Comparison of ENCODE assay signal across 16 cellular contexts in the genomic region with DNA sequence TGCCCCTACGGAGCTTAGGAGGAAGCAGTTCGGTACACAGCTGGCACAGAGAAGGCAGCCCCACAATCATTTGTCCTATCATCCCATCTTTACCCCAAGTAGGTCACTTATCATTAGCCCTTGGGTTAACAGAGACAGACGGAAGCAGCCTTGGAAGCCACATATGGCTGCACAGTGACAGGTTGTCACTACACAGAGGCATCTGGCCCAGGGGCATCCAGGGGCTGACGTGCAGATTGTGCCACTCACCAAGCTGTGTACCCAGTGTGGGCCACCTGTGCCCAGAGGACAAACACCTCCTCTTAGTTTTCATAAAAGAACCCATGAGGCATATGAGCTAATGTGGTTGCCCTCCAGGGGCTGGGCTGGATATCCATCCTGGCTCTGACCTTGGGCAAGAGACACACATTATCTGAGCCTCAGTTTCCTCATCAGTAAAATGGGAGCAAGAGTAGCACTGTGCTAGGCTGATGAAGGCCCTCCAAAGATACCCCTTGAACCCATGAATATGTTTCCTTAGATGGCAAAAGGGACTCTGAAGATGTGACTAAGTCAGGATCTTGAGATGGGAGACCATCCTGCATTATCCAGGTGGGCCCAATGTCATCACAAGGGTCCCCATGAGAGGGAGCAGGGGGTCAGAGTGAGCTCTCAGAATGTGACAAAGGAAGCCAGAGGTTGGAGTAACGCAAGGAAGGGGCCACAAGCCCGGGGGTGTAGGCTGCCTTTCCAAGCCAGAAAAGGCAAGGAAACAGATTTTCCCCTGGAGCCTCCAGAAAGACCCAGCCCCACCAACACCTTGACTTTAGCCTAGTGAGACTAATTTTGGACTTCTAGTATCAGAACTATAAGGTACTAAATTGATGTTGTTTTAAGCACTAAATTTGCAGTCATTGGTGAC.
A peak's percentile ranks its signal among the peaks of the same experiment; 100 is the strongest.
DNase-seq lines count a peak whose midpoint lies in the region; ATAC-seq and TF ChIP-seq lines count a peak whose summit lies in the region.
"Had no signal": no experiment of that assay in that cellular context is flagged by ENCODE, and none has a peak within 500 bp of the region (broad histone marks: within the 10 kb centered on the region; RNA-seq: fewer than 3 reads in every experiment).

No MANE protein-coding gene starts in this region.

- TF ChIP-seq CTCF in KMS-11 (conservative IDR thresholded peaks at IDR 0.05; ENCODE audit: low read depth, low read length) (no peak), WERI-Rb-1 (IDR thresholded peaks at IDR 0.05; ENCODE audit: low read depth, low read length) (no peak), right lobe of liver (IDR thresholded peaks at IDR 0.05) (no peak), suprapubic skin (IDR thresholded peaks at IDR 0.05) (no peak)

- H3K4me3 ChIP-seq in KMS-11 (IDR thresholded peaks at IDR 0.05; ENCODE audit: insufficient read depth, low read depth, low read length) (no peak overlapping the region), WERI-Rb-1 (ENCODE audit: low read depth, low read length) (no peak overlapping the region), right lobe of liver (no peak overlapping the region), suprapubic skin (no peak overlapping the region)
- H3K4me3 ChIP-seq: BLaER1, SK-N-MC had no signal

- WGBS in right lobe of liver (ENCODE audit: insufficient coverage, low coverage, low lambda C conversion rate, missing lambda C conversion rate), result 100% methylated on average over 1 of the region's 6 CpGs
- 100% methylated on average over 5 of the region's 6 CpGs for WGBS in suprapubic skin

- H4K20me1 ChIP-seq in KMS-11 (ENCODE audit: insufficient read depth), result no peaks in the 10 kb centered on the region
- H4K20me1 ChIP-seq: BLaER1 had no signal

- no peak for TF ChIP-seq EP300 in suprapubic skin (IDR thresholded peaks at IDR 0.05)

- H3K4me1 ChIP-seq in KMS-11 (ENCODE audit: low read depth, poor library complexity, severe bottlenecking) (no peaks in the 10 kb centered on the region), right lobe of liver (peaks cover 0 to 37% (median 7%) of the 10 kb centered on the region in 4 donors), suprapubic skin (peaks cover 33% of the 10 kb centered on the region)

- no peak overlapping the region for H3K27ac ChIP-seq in KMS-11
- H3K27ac ChIP-seq in WERI-Rb-1, result peak overlapping the region; percentile 74
- H3K27ac ChIP-seq in right lobe of liver, result peak overlapping the region; percentile 57 to 81 (median 77)
- H3K27ac ChIP-seq in suprapubic skin, result peak overlapping the region; percentile 43
- H3K27ac ChIP-seq: BLaER1, SK-N-MC had no signal

- H3K36me3 ChIP-seq in KMS-11 (ENCODE audit: insufficient read depth) (no peaks in the 10 kb centered on the region), WERI-Rb-1 (no peaks in the 10 kb centered on the region), right lobe of liver (no peaks in the 10 kb centered on the region), suprapubic skin (no peaks in the 10 kb centered on the region)
- H3K36me3 ChIP-seq: BLaER1 had no signal

- no peak overlapping the region for H3K9ac ChIP-seq in KMS-11
- H3K9ac ChIP-seq: BLaER1 had no signal

- ATAC-seq in right lobe of liver, result no peak
- no peak for ATAC-seq in HG02938 (IDR thresholded peaks at IDR 0.05; ENCODE audit: unreplicated experiment)
- no peak for ATAC-seq in HG02623 (IDR thresholded peaks at IDR 0.05; ENCODE audit: unreplicated experiment)
- ATAC-seq: activated T-cell treated with anti-CD3 and anti-CD28 coated beads, Interleukin-2, amount 50 U/mL, for 72 hours; HCT116; stimulated activated naive CD8-positive, alpha-beta T cell treated with anti-CD3 and anti-CD28 coated beads, Interleukin-15, Interleukin-2, amounts not matched to agents 100 U/mL and 50 U/mL, for 24 hours had no signal

- H3K9me3 ChIP-seq in WERI-Rb-1 (ENCODE audit: severe bottlenecking), result peaks cover 5% of the 10 kb centered on the region
- no peaks in the 10 kb centered on the region for H3K9me3 ChIP-seq in right lobe of liver
- no peaks in the 10 kb centered on the region for H3K9me3 ChIP-seq in suprapubic skin
- H3K9me3 ChIP-seq: BLaER1 had no signal

- intact Hi-C loops in right lobe of liver (cut with DNase I), result loop anchor here (5.0 to 10.0 kb wide), 3 partner anchors 91 to 168 kb away; no protein-coding TSS in a partner anchor

- TF ChIP-seq POLR2A in right lobe of liver (IDR thresholded peaks at IDR 0.05), result no peak
- no peak for TF ChIP-seq POLR2A in suprapubic skin (IDR thresholded peaks at IDR 0.05)

- H3K27me3 ChIP-seq in KMS-11 (ENCODE audit: insufficient read depth, low read depth), result no peaks in the 10 kb centered on the region
- H3K27me3 ChIP-seq in WERI-Rb-1 (ENCODE audit: insufficient read depth, low read depth, severe bottlenecking), result no peaks in the 10 kb centered on the region
- no peaks in the 10 kb centered on the region for H3K27me3 ChIP-seq in right lobe of liver
- no peaks in the 10 kb centered on the region for H3K27me3 ChIP-seq in suprapubic skin
- H3K27me3 ChIP-seq: BLaER1 had no signal

- H3K4me2 ChIP-seq in KMS-11, result no peak overlapping the region

- H3K79me2 ChIP-seq in KMS-11 (ENCODE audit: insufficient read depth, low read depth), result no peaks in the 10 kb centered on the region

- peak overlapping the region; percentile 55; the same call in 1 of the 2 replicates for H2AFZ ChIP-seq in KMS-11 (ENCODE audit: low read depth)

- DNase-seq in WERI-Rb-1, result no peak
- no peak for DNase-seq in right lobe of liver
- peak in 1 of 2 donors; percentile 55 for DNase-seq in suprapubic skin (ENCODE audit: low spot score in 2 of 2)
- no peak for DNase-seq in NCI-H146 (lab: John Stamatoyannopoulos, UW)
- no peak for DNase-seq in hippocampal formation (lab: John Stamatoyannopoulos, UW)
- DNase-seq: activated T-cell treated with anti-CD3 and anti-CD28 coated beads, Interleukin-2, amount 50 U/mL, for 72 hours; caudate nucleus; DMS153; midbrain; stimulated activated naive CD8-positive, alpha-beta T cell treated with anti-CD3 and anti-CD28 coated beads, Interleukin-15, Interleukin-2, amounts not matched to agents 100 U/mL and 50 U/mL, for 24 hours had no signal
